1 cellular context compared by ENCODE assay signal in the genomic region with DNA sequence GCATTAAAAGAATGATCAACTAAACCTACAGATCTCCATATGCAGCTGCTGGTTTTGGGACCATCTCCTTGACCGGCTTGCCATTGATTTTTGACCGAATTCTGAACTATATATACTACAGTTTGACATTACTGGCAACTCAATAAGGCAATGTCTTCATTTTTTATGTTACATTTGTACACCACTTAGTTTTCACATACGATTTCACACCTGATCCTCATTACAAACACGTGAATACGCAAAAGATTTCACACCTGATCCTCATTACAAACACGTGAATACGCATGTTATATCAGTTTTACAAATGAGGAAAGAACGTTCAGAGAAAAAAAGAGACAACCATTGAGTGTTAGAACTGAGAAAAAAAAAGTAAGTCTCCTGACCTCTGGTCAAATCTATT.
TF ChIP-seq lines count a peak whose summit lies in the region.

No MANE protein-coding gene starts in this region.

TF ChIP-seq in IMR-90, 13 proteins besides CTCF, POLR2A, EP300 and RAD21:
- TF ChIP-seq BHLHE40 (IDR thresholded peaks at IDR 0.05; ENCODE audit: low read depth, low read length): no peak
- TF ChIP-seq USF2 (IDR thresholded peaks at IDR 0.05; ENCODE audit: low read depth, low read length): no peak
- no peak for TF ChIP-seq MXI1 (IDR thresholded peaks at IDR 0.05; ENCODE audit: borderline replicate concordance, low read depth, low read length)
- TF ChIP-seq MAZ (IDR thresholded peaks at IDR 0.05; ENCODE audit: borderline replicate concordance, low read depth, low read length): no peak
- TF ChIP-seq FOS (IDR thresholded peaks at IDR 0.05; ENCODE audit: low read depth, low read length): no peak
- no peak for TF ChIP-seq RFX5 (IDR thresholded peaks at IDR 0.05; ENCODE audit: low read depth, low read length)
- TF ChIP-seq CHD1 (IDR thresholded peaks at IDR 0.05; ENCODE audit: low read depth, low read length): no peak
- TF ChIP-seq SMC3 (IDR thresholded peaks at IDR 0.05; ENCODE audit: low read depth, low read length): no peak
- no peak for TF ChIP-seq RCOR1 (IDR thresholded peaks at IDR 0.05; ENCODE audit: insufficient replicate concordance, low read length)
- TF ChIP-seq ELK1 (IDR thresholded peaks at IDR 0.05; ENCODE audit: borderline replicate concordance, low read depth, low read length): no peak
- TF ChIP-seq NFE2L2 (IDR thresholded peaks at IDR 0.05; ENCODE audit: low read depth, low read length): no peak
- TF ChIP-seq CEBPB (IDR thresholded peaks at IDR 0.05; ENCODE audit: low read depth, low read length): no peak
- TF ChIP-seq MAFK (IDR thresholded peaks at IDR 0.05; ENCODE audit: low read depth, low read length): no peak
